10 cellular contexts compared by ENCODE assay signal in the genomic region with DNA sequence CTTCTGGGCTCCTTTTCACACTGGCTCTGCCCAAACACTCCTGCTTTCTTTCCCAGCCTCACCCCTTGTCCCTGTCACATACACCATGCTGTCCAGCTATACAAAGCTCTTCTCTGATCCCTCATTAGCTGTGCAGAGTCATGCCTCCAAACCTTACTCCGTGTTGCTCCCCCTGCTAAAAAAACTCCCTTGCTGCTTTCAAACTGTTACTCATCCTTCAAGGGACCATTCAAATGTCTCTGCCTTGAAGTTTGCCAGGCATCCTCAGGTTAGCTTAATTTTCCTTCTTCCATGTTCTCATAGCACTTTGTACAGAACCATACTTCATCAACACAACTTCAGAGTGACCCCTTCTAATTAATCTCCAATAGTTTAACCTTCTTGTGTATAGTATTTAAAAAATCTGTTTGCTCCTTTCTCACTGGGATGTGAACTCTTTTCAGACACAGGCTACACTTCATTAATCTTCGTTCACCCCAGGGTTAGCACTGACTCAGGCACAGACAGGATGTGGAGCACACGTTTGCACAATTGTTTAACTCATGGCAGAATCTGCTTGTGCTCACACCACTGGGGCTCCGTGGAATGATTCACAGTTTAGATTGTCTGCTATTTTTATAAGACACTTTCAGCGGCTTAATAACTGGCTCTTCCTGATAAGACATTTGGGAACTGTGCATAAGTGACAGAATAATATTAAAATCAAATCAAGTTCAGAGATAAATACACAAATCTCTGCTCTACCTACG. TPM values are rescaled to one million over a fixed set of nuclear protein-coding genes. Genes with fewer than 3 reads are reported as not detected.
DNase-seq lines count a peak whose midpoint lies in the region; ATAC-seq, FAIRE-seq and TF ChIP-seq lines count a peak whose summit lies in the region.
"Had no signal": no experiment of that assay in that cellular context is flagged by ENCODE, and none has a peak within 500 bp of the region (broad histone marks: within the 10 kb centered on the region; RNA-seq: fewer than 3 reads in every experiment).

No MANE protein-coding gene starts in this region.

- no peaks in the 10 kb centered on the region for H3K36me3 ChIP-seq in bronchial epithelial cell (ENCODE audit: control insufficient read depth, insufficient read depth, low read length)

- no peak for FAIRE-seq in bronchial epithelial cell (lab: Jason Lieb, UNC)

- H3K4me3 ChIP-seq in bronchial epithelial cell (ENCODE audit: low read depth, low read length) (no peak overlapping the region), skeletal muscle cell (ENCODE audit: low read depth, low read length) (no peak overlapping the region)

- H3K27me3 ChIP-seq in bronchial epithelial cell (ENCODE audit: control insufficient read depth, insufficient read depth, low read length), result no peaks in the 10 kb centered on the region

- ATAC-seq in GM18909 (IDR thresholded peaks at IDR 0.05; ENCODE audit: poor library complexity, unreplicated experiment), result peak; percentile 51

- DNase-seq in HK-2 (ENCODE audit: unreplicated experiment), result peak; percentile 27
- peak; percentile 90 for DNase-seq in bronchial epithelial cell (ENCODE audit: low read depth)
- DNase-seq in skeletal muscle cell (ENCODE audit: low read depth), result peak; percentile 69
- DNase-seq in NCI-H2081 treated with DMSO at 0.1 percent for 48 hours (lab: John Stamatoyannopoulos, UW), result no peak
- no peak for DNase-seq in mesenteric fat pad (ENCODE audit: low spot score)
- no peak for DNase-seq in CD1c-positive myeloid dendritic cell (ENCODE audit: extremely low spot score)
- DNase-seq: activated naive CD8-positive, alpha-beta T cell treated with anti-CD3 and anti-CD28 coated beads, Interleukin-2, amount 10 ng/mL, durations not matched to agents 7 days and 5 days; NCI-H1417 treated with DMSO at 0.1 percent for 48 hours; posterior cingulate gyrus had no signal

- no peak for TF ChIP-seq CTCF in bronchial epithelial cell (IDR thresholded peaks at IDR 0.05; ENCODE audit: insufficient read depth, low read length, severe bottlenecking)

RNA-seq across cellular contexts. Expression of a gene that starts 21.4 kb away (rescaled TPM):
- total RNA-seq in bronchial epithelial cell (92.8 and 117 TPM in 2 replicates), mesenteric fat pad (13.7 TPM)

RNA-seq across cellular contexts. Expression of a gene that starts 29.8 kb away (rescaled TPM):
- total RNA-seq in bronchial epithelial cell (26.8 and 53.4 TPM in 2 replicates), mesenteric fat pad (25.7 TPM)

Comparison
In these comparisons a context has a peak if more than half of its experiments do, and no peak if none do; other contexts are left out.
1. DNase-seq: peak in HK-2 (single experiment), bronchial epithelial cell (single experiment) and skeletal muscle cell (single experiment); none in NCI-H2081 treated with DMSO at 0.1 percent for 48 hours (single experiment), mesenteric fat pad (single experiment) and CD1c-positive myeloid dendritic cell (single experiment).